Comparison of ENCODE assay signal across 1 cellular context in the genomic region with DNA sequence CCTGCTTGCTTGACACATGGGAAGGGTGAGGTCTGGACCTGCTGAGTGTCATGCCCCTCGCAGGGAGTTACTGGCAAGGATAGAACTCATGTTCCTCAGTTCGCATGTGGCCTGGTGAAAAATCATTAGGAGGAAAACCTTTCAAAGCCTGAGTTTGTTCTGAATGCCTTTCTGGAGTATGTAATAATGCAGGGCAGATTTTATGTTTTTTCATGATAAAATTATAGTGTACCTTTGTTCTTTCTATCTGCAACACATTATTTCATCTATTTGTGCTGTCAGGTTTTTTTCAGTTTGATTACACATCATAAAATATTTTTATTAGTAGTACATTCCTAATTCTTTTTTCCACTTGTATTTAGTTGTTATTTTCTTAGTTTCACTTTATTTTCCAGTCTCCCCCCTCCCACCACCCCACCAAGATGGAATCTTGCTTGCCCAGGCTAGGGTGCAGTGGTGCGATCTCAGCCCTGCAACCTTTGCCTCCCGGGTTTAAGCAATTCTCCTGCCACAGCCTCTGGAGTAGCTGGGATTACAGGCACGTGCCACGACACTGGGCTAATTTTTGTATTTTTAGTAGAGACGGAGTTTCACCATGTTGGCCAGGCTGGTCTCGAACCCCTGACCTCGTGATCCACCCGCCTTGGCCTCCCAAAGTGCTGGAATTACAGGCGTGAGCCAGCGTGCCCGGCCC.
TF ChIP-seq lines count a peak whose summit lies in the region.

No MANE protein-coding gene starts in this region.

TF ChIP-seq in liver, 16 proteins besides CTCF, POLR2A, EP300 and RAD21 (continued from another document):
- TF ChIP-seq, protein P1, sequence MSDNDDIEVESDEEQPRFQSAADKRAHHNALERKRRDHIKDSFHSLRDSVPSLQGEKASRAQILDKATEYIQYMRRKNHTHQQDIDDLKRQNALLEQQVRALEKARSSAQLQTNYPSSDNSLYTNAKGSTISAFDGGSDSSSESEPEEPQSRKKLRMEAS (IDR thresholded peaks at IDR 0.05): no peak
TF ChIP-seq in liver: peak in this region for 2.
